8 cellular contexts compared by ENCODE assay signal in genomic region chr9:69174645-69175487, GRCh38. TPM values are rescaled to one million over a fixed set of nuclear protein-coding genes. Genes with fewer than 3 reads are reported as not detected.
DNase-seq lines count a peak whose midpoint lies in the region; ATAC-seq and TF ChIP-seq lines count a peak whose summit lies in the region.

No MANE protein-coding gene starts in this region.

- TF ChIP-seq CTCF in AG09319 (IDR thresholded peaks at IDR 0.05; ENCODE audit: low read depth, low read length) (no peak), heart left ventricle (IDR thresholded peaks at IDR 0.05) (no peak), progenitor cell of endocrine pancreas (IDR thresholded peaks at IDR 0.05; ENCODE audit: unreplicated experiment) (no peak)

- intact Hi-C loops in heart left ventricle (cut with DNase I): loop anchor here in 3 of 10 donors (5.0 kb wide), 3 partner anchors 33 to 53 kb away; no protein-coding TSS in a partner anchor

- H3K27ac Mint-ChIP-seq in activated naive CD8-positive, alpha-beta T cell treated with anti-CD3 and anti-CD28 coated beads for 36 hours: peak overlapping the region; percentile 23
- H3K27ac Mint-ChIP-seq in progenitor cell of endocrine pancreas: peak overlapping the region; percentile 81

- peak; percentile 87 for DNase-seq in AG09319 (ENCODE audit: extremely low read depth, low read depth)
- peak; percentile 41 for DNase-seq in NCI-H510A treated with DMSO at 0.1 percent for 48 hours (lab: John Stamatoyannopoulos, UW)
- DNase-seq in activated naive CD8-positive, alpha-beta T cell treated with anti-CD3 and anti-CD28 coated beads for 36 hours: peak; percentile 69
- peak in 4 of 5 donors; percentile 41 to 62 (median 54) for DNase-seq in heart left ventricle
- no peak for DNase-seq in progenitor cell of endocrine pancreas (ENCODE audit: low spot score, unreplicated experiment)
- no peak for DNase-seq in mesenteric fat pad (ENCODE audit: low spot score)

- no peaks in the 10 kb centered on the region for H3K36me3 ChIP-seq in heart left ventricle

- H3K9me3 Mint-ChIP-seq in activated naive CD8-positive, alpha-beta T cell treated with anti-CD3 and anti-CD28 coated beads for 36 hours: no peaks in the 10 kb centered on the region
- H3K9me3 Mint-ChIP-seq in progenitor cell of endocrine pancreas (ENCODE audit: low read depth): no peaks in the 10 kb centered on the region

- ATAC-seq in GM18508 (IDR thresholded peaks at IDR 0.05; ENCODE audit: insufficient read depth, unreplicated experiment) (peak; percentile 44), HG02870 (IDR thresholded peaks at IDR 0.05; ENCODE audit: unreplicated experiment) (peak; percentile 53), heart left ventricle (peak; percentile 41 to 72 (median 50))

- no peaks in the 10 kb centered on the region for H3K9me3 ChIP-seq in heart left ventricle

- H3K4me1 ChIP-seq in heart left ventricle: peaks cover 7 to 85% (median 47%) of the 10 kb centered on the region in 12 donors

- TF ChIP-seq POLR2A in heart left ventricle (IDR thresholded peaks at IDR 0.05): no peak

- peak overlapping the region in 11 of 12 donors; percentile 75 to 96 (median 89) for H3K27ac ChIP-seq in heart left ventricle

- H3K27me3 ChIP-seq in heart left ventricle: no peaks in the 10 kb centered on the region

- H3K4me3 Mint-ChIP-seq in activated naive CD8-positive, alpha-beta T cell treated with anti-CD3 and anti-CD28 coated beads for 36 hours: peak overlapping the region; percentile 80
- H3K4me3 Mint-ChIP-seq in progenitor cell of endocrine pancreas (ENCODE audit: low read depth): peak overlapping the region; percentile 80

- peak overlapping the region; percentile 65 to 90 (median 76) for H3K4me3 ChIP-seq in heart left ventricle

- 4 to 8% (median 5%) methylated on average over 19 of the region's 19 CpGs for WGBS in heart left ventricle, 4 donors

- peaks cover 49% of the 10 kb centered on the region for H3K27me3 Mint-ChIP-seq in activated naive CD8-positive, alpha-beta T cell treated with anti-CD3 and anti-CD28 coated beads for 36 hours
- no peaks in the 10 kb centered on the region for H3K27me3 Mint-ChIP-seq in progenitor cell of endocrine pancreas

- no peaks in the 10 kb centered on the region for H3K36me3 Mint-ChIP-seq in activated naive CD8-positive, alpha-beta T cell treated with anti-CD3 and anti-CD28 coated beads for 36 hours
- H3K36me3 Mint-ChIP-seq in progenitor cell of endocrine pancreas (ENCODE audit: insufficient read depth): no peaks in the 10 kb centered on the region

- peaks cover 30% of the 10 kb centered on the region for H3K4me1 Mint-ChIP-seq in activated naive CD8-positive, alpha-beta T cell treated with anti-CD3 and anti-CD28 coated beads for 36 hours
- H3K4me1 Mint-ChIP-seq in progenitor cell of endocrine pancreas (ENCODE audit: low read depth): peaks cover 70% of the 10 kb centered on the region

RNA-seq across cellular contexts. Expression of gene TJP2, which starts 0.8 kb away (rescaled TPM):
- 1 to 10 TPM; 4.1 to 5.9 TPM for total RNA-seq in activated naive CD8-positive, alpha-beta T cell treated with anti-CD3 and anti-CD28 coated beads for 36 hours
- total RNA-seq in heart left ventricle (100 to 1,000 TPM in 4 of 9 donors, 10 to 100 TPM in 5; 56.0 to 139 (median 92.0) TPM), progenitor cell of endocrine pancreas (234 and 254 TPM in 2 replicates), mesenteric fat pad (105 TPM)
- 10 to 100 TPM; 29.1 to 29.5 TPM for polyA plus RNA-seq in heart left ventricle

Comparison
In these comparisons a context has a peak if more than half of its experiments do, and no peak if none do; other contexts are left out.
1. DNase-seq: peak in AG09319 (single experiment), NCI-H510A treated with DMSO at 0.1 percent for 48 hours (single experiment), activated naive CD8-positive, alpha-beta T cell treated with anti-CD3 and anti-CD28 coated beads for 36 hours (single experiment) and heart left ventricle (4 of 5); none in progenitor cell of endocrine pancreas (single experiment) and mesenteric fat pad (single experiment).
2. RNA of gene TJP2, which starts 0.8 kb away (total RNA-seq): 234 to 254 TPM in progenitor cell of endocrine pancreas, 105 TPM in mesenteric fat pad (single experiment) and 56.0 to 139 TPM in heart left ventricle; 4.1 to 5.9 TPM in activated naive CD8-positive, alpha-beta T cell treated with anti-CD3 and anti-CD28 coated beads for 36 hours; every median in the first group is over 4 times any median in the second.
3. Peak in every context shown above with its lines, with median percentiles within 50 percentile points of each other: ATAC-seq.